1 cellular context compared by ENCODE assay signal in the genomic region with DNA sequence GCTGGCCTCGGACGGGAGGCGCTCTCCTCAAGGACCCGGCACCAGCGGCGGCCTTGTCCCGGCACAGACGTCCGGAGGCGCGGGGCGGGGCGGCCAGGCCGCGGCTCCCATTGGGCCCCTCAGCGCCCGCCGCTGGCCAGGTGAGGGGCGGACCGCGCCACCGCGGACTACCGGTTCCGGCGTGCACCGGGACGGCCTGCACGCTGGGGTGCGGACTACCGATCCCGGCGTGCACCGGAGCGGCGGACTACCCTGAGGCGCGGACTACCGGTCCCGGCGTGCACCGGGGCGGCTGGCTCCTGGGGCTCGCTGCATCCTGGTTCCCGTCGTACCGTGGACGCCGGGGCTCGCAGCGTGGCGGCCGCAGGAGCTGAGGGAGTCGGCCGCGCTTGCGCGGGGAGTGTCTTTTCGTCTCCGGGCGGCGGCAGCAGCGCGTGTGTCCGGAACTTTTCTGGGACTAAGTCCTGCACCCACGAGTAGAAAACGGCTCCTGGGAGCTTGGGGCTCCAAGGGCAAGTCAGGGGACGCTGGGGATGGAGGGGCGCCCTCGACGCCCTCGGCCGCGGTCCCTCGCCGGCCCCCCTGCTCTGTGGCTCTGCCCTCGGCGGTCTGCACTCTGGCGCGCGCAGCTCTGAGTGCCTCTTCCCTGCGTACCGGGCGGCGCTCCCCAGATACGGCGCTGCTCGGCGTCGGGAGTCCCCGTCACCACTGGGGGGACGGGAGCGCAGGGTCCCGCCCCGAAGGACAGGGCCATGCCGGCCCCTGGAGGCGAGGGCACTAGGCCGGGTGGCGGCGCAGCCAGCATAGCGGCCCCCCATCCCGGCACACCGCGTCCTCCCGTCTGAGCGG.
TF ChIP-seq lines count a peak whose summit lies in the region.

A gene (minus strand): TSS at position 86 of the 849 bp plus-strand sequence. CDS start 206 bp downstream, outside the sequence.

TF ChIP-seq in HEK293, 187 proteins besides CTCF, POLR2A, EP300 and RAD21 (continued from another document):
- TF ChIP-seq, protein P1, sequence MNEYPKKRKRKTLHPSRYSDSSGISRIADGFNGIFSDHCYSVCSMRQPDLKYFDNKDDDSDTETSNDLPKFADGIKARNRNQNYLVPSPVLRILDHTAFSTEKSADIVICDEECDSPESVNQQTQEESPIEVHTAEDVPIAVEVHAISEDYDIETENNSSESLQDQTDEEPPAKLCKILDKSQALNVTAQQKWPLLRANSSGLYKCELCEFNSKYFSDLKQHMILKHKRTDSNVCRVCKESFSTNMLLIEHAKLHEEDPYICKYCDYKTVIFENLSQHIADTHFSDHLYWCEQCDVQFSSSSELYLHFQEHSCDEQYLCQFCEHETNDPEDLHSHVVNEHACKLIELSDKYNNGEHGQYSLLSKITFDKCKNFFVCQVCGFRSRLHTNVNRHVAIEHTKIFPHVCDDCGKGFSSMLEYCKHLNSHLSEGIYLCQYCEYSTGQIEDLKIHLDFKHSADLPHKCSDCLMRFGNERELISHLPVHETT (tag by site-specific recombination; IDR thresholded peaks at IDR 0.05): 0 out of 2 replicates have a peak, but pooled peaks have one; percentile 21
- peak; percentile 52; the same call in 1 of the 2 replicates for TF ChIP-seq ZNF777 (tag by site-specific recombination; IDR thresholded peaks at IDR 0.05; ENCODE audit: borderline replicate concordance)
- TF ChIP-seq ZFP41 (tag by site-specific recombination; IDR thresholded peaks at IDR 0.05; ENCODE audit: borderline replicate concordance): no peak
- no peak for TF ChIP-seq ZNF571 (tag by site-specific recombination; IDR thresholded peaks at IDR 0.05)
- no peak for TF ChIP-seq ZNF510 (tag by site-specific recombination; IDR thresholded peaks at IDR 0.05; ENCODE audit: insufficient replicate concordance)
- TF ChIP-seq ZEB2 (tag by site-specific recombination; IDR thresholded peaks at IDR 0.05): peak; percentile 74; the same call in 1 of the 2 replicates
- TF ChIP-seq, protein P2, sequence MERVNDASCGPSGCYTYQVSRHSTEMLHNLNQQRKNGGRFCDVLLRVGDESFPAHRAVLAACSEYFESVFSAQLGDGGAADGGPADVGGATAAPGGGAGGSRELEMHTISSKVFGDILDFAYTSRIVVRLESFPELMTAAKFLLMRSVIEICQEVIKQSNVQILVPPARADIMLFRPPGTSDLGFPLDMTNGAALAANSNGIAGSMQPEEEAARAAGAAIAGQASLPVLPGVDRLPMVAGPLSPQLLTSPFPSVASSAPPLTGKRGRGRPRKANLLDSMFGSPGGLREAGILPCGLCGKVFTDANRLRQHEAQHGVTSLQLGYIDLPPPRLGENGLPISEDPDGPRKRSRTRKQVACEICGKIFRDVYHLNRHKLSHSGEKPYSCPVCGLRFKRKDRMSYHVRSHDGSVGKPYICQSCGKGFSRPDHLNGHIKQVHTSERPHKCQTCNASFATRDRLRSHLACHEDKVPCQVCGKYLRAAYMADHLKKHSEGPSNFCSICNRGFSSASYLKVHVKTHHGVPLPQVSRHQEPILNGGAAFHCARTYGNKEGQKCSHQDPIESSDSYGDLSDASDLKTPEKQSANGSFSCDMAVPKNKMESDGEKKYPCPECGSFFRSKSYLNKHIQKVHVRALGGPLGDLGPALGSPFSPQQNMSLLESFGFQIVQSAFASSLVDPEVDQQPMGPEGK (tag by site-specific recombination; IDR thresholded peaks at IDR 0.05): no peak; the same call in none of the 2 replicates
- no peak for TF ChIP-seq ZNF624 (tag by site-specific recombination; IDR thresholded peaks at IDR 0.05)
- TF ChIP-seq, protein P3, sequence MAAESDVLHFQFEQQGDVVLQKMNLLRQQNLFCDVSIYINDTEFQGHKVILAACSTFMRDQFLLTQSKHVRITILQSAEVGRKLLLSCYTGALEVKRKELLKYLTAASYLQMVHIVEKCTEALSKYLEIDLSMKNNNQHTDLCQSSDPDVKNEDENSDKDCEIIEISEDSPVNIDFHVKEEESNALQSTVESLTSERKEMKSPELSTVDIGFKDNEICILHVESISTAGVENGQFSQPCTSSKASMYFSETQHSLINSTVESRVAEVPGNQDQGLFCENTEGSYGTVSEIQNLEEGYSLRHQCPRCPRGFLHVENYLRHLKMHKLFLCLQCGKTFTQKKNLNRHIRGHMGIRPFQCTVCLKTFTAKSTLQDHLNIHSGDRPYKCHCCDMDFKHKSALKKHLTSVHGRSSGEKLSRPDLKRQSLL (tag by site-specific recombination; IDR thresholded peaks at IDR 0.05): 0 out of 2 replicates have a peak, but pooled peaks have one; percentile 8
- no peak for TF ChIP-seq TRIM28 (IDR thresholded peaks at IDR 0.05; ENCODE audit: borderline replicate concordance, low read length)
- TF ChIP-seq GLIS1 (tag by site-specific recombination; IDR thresholded peaks at IDR 0.05): peak; percentile 57
- TF ChIP-seq, protein P4, sequence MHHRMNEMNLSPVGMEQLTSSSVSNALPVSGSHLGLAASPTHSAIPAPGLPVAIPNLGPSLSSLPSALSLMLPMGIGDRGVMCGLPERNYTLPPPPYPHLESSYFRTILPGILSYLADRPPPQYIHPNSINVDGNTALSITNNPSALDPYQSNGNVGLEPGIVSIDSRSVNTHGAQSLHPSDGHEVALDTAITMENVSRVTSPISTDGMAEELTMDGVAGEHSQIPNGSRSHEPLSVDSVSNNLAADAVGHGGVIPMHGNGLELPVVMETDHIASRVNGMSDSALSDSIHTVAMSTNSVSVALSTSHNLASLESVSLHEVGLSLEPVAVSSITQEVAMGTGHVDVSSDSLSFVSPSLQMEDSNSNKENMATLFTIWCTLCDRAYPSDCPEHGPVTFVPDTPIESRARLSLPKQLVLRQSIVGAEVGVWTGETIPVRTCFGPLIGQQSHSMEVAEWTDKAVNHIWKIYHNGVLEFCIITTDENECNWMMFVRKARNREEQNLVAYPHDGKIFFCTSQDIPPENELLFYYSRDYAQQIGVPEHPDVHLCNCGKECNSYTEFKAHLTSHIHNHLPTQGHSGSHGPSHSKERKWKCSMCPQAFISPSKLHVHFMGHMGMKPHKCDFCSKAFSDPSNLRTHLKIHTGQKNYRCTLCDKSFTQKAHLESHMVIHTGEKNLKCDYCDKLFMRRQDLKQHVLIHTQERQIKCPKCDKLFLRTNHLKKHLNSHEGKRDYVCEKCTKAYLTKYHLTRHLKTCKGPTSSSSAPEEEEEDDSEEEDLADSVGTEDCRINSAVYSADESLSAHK (tag by site-specific recombination; IDR thresholded peaks at IDR 0.05): no peak
- TF ChIP-seq, protein P5, sequence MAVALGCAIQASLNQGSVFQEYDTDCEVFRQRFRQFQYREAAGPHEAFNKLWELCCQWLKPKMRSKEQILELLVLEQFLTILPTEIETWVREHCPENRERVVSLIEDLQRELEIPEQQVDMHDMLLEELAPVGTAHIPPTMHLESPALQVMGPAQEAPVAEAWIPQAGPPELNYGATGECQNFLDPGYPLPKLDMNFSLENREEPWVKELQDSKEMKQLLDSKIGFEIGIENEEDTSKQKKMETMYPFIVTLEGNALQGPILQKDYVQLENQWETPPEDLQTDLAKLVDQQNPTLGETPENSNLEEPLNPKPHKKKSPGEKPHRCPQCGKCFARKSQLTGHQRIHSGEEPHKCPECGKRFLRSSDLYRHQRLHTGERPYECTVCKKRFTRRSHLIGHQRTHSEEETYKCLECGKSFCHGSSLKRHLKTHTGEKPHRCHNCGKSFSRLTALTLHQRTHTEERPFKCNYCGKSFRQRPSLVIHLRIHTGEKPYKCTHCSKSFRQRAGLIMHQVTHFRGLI (tag by site-specific recombination; IDR thresholded peaks at IDR 0.05): peak; percentile 67
- TF ChIP-seq ZNF629 (tag by site-specific recombination; IDR thresholded peaks at IDR 0.05): no peak; the same call in none of the 2 replicates
- peak; percentile 51; the same call in 1 of the 2 replicates for TF ChIP-seq ZNF600 (tag by site-specific recombination; IDR thresholded peaks at IDR 0.05)
- no peak for TF ChIP-seq ZNF24 (tag by site-specific recombination; IDR thresholded peaks at IDR 0.05)
- TF ChIP-seq, protein P6, sequence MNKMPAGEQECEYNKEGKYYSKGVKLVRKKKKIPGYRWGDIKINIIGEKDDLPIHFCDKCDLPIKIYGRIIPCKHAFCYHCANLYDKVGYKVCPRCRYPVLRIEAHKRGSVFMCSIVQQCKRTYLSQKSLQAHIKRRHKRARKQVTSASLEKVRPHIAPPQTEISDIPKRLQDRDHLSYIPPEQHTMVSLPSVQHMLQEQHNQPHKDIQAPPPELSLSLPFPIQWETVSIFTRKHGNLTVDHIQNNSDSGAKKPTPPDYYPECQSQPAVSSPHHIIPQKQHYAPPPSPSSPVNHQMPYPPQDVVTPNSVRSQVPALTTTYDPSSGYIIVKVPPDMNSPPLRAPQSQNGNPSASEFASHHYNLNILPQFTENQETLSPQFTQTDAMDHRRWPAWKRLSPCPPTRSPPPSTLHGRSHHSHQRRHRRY (tag by site-specific recombination; IDR thresholded peaks at IDR 0.05): no peak
TF ChIP-seq in HEK293: peak in this region for 37.
